8 cellular contexts compared by ENCODE assay signal in the genomic region with DNA sequence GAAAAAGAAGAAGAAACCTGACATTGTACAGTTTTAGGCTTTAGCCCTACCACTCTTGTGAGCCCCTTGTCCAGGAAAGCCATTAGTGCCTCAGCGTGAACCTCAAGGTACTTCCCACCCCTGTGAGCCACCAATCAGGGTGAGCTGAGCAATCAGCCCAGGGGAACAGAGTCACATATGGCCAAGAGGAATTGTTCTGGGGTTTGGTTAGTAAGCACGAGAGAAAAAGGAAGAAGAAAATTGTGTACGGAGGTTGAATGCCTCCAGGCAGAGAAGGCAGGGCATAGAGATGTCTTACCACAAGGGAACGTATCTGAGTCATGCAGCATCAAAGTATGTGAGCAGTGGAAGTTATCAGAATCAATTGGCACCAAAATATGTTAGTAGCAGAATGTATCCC. TPM values are rescaled to one million over a fixed set of nuclear protein-coding genes. Genes with fewer than 3 reads are reported as not detected.
DNase-seq lines count a peak whose midpoint lies in the region; ATAC-seq and TF ChIP-seq lines count a peak whose summit lies in the region.

No MANE protein-coding gene starts in this region.

- ATAC-seq in HG02678 (IDR thresholded peaks at IDR 0.05; ENCODE audit: unreplicated experiment) (peak; percentile 64), left lobe of liver (peak; percentile 29), omental fat pad (ENCODE audit: low FRiP score) (no peak)

- in situ Hi-C loops in Caki2 (cut with HindIII; ENCODE audit: low pct_unique_long_range_greater_than_20kb, low sequenced_read_pairs): no loop called here

- peak; percentile 28 for DNase-seq in Caki2 (ENCODE audit: low read depth)
- DNase-seq in SW480 (ENCODE audit: low spot score): peak; percentile 22
- DNase-seq in left lobe of liver (ENCODE audit: low spot score): no peak
- DNase-seq in NCI-H2227 (lab: John Stamatoyannopoulos, UW; ENCODE audit: unreplicated experiment): no peak
- DNase-seq in omental fat pad (ENCODE audit: low spot score): no peak
- DNase-seq in NCI-H748 treated with DMSO at 0.1 percent for 48 hours (lab: John Stamatoyannopoulos, UW): no peak
- DNase-seq in NCI-H2196 (lab: John Stamatoyannopoulos, UW; ENCODE audit: unreplicated experiment): no peak

- TF ChIP-seq CTCF in omental fat pad (IDR thresholded peaks at IDR 0.05): no peak

RNA-seq across cellular contexts. Expression of gene ARHGAP12, which starts 33.0 kb away (rescaled TPM):
- total RNA-seq in Caki2 (2014; rRNA removed; shearing (Covaris generic); ENCODE audit: low replicate concordance): 28.0 and 40.7 TPM in 2 replicates
- total RNA-seq in left lobe of liver: 11.3 TPM
- total RNA-seq in omental fat pad: 10 to 100 TPM; 20.4 to 47.4 (median 33.1) TPM

Comparison
In these comparisons a context has a peak if more than half of its experiments do, and no peak if none do; other contexts are left out.
1. DNase-seq: peak in Caki2 (single experiment) and SW480 (single experiment); none in left lobe of liver (single experiment), NCI-H2227 (single experiment), omental fat pad (single experiment), NCI-H748 treated with DMSO at 0.1 percent for 48 hours (single experiment) and NCI-H2196 (single experiment).